22 cellular contexts compared by ENCODE assay signal in the genomic region with DNA sequence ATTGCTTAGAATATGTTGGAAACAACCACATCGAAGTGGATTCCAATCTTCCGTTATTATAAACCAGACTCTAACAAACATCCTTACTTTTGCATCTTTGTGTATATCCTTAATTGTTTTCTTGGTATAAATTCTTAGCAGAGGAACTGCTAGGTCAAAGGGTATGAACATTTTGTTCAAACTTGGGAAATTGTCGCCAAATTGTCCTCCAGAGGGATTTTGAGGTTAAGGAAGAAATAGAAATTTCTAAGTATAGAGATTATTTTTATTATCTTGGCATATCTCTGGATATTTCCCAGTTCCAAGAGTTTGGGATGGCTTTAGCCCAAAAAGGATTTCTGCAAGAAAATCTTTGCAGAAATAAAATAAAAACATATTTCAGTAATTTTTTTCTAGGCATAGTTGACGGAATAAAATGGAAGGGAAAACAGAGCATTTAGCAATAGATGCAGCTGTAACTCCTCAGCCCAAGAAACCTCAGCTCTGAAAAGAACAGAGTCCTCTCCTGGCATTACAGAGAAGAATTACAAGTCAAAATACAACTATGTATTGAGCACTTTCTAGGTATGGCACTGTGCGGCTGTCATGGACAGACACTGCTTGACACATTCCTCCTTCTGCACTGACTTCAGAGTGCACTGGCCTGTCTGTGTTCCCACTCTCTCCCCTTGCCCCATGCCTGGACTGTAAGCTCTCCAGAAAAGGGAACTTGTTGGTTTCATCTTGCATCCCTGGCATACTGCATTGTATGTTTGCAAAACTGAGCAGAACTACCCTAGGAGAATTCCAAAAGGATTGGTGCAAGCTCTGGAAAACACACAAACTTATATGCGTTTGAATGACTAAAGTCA. TPM values are rescaled to one million over a fixed set of nuclear protein-coding genes. Genes with fewer than 3 reads are reported as not detected.
DNase-seq lines count a peak whose midpoint lies in the region; ATAC-seq and TF ChIP-seq lines count a peak whose summit lies in the region.
"Had no signal": no experiment of that assay in that cellular context is flagged by ENCODE, and none has a peak within 500 bp of the region (broad histone marks: within the 10 kb centered on the region; RNA-seq: fewer than 3 reads in every experiment).

No MANE protein-coding gene starts in this region.

- TF ChIP-seq CTCF in liver (IDR thresholded peaks at IDR 0.05; ENCODE audit: low read depth, low read length, missing input control): no peak

- peak in 1 of 2 donors; percentile 7 for TF ChIP-seq RAD21 in liver (IDR thresholded peaks at IDR 0.05)

- DNase-seq in NOMO-1 treated with DMSO at 0.1 percent for 48 hours (lab: John Stamatoyannopoulos, UW; ENCODE audit: unreplicated experiment): peak; percentile 45
- DNase-seq in NOMO-1 treated with dmso at 0.1 percent for 144 hours (lab: John Stamatoyannopoulos, UW; ENCODE audit: unreplicated experiment): no peak
- peak in 4 of 61 donors; percentile 6 to 25 (median 10) for DNase-seq in caudate nucleus (lab: John Stamatoyannopoulos, UW)
- DNase-seq in superior temporal gyrus (ENCODE audit: extremely low spot score): peak; percentile 36
- no peak for DNase-seq in inferior parietal cortex (ENCODE audit: extremely low spot score)
- DNase-seq in NCI-H1092 (lab: John Stamatoyannopoulos, UW): no peak
- DNase-seq: activated CD8-positive, alpha-beta memory T cell treated with anti-CD3 and anti-CD28 coated beads for 24 hours; CD4-positive, CD25-positive, alpha-beta regulatory T cell; DMS79 treated with DMSO at 0.1 percent for 48 hours; erythroblast; GOT3; left colon; NCI-H1930; NCI-H524 treated with DMSO at 0.1 percent for 48 hours; PC-3; stimulated activated CD4-positive, alpha-beta T cell treated with anti-CD3 and anti-CD28 coated beads, Interleukin-2, amount 100 ng/mL, for 24 hours; WERI-Rb-1 had no signal

- no peaks in the 10 kb centered on the region for H3K9me3 ChIP-seq in liver (ENCODE audit: control insufficient read depth in 4 of 4, low read length in 3 of 4)
- H3K9me3 ChIP-seq: thoracic aorta had no signal

- ATAC-seq in HG02884 (IDR thresholded peaks at IDR 0.05; ENCODE audit: unreplicated experiment): no peak
- ATAC-seq: left colon; natural killer cell treated with Interleukin-12 subunit alpha and Interleukin-12 subunit beta and Interleukin-15 and Interleukin-18, amount 100 ng/mL, for 72 hours; PC-3 had no signal

- H3K4me1 ChIP-seq in liver (ENCODE audit: control insufficient read depth in 4 of 4, insufficient read depth in 4 of 4, low read length in 3 of 4): peaks cover 19 to 43% (median 39%) of the 10 kb centered on the region in 4 donors

- no peaks in the 10 kb centered on the region for H3K27me3 ChIP-seq in liver (ENCODE audit: control insufficient read depth in 4 of 4, insufficient read depth in 4 of 4, low read length in 3 of 4)

- no peaks in the 10 kb centered on the region for H3K36me3 ChIP-seq in liver (ENCODE audit: control insufficient read depth in 4 of 4, insufficient read depth in 3 of 4, low read depth in 1 of 4, low read length in 3 of 4)
- H3K36me3 ChIP-seq: thoracic aorta, WERI-Rb-1 had no signal

- H3K27ac ChIP-seq in caudate nucleus (ENCODE audit: low read depth, low read length): peak overlapping the region; percentile 26
- peak overlapping the region; percentile 87 to 95 for H3K27ac ChIP-seq in liver (ENCODE audit: low read depth in 1 of 2, low read length in 2 of 2)
- H3K27ac ChIP-seq: 22Rv1, thoracic aorta, WERI-Rb-1 had no signal

- 71% methylated on average over 6 of the region's 6 CpGs for WGBS in liver

- no peak overlapping the region for H3K4me3 ChIP-seq in liver (ENCODE audit: low read depth in 1 of 3, low read length in 3 of 3)
- H3K4me3 ChIP-seq: thoracic aorta had no signal

- H3K9ac ChIP-seq in liver (ENCODE audit: low read depth in 1 of 2, low read length in 2 of 2): no peak overlapping the region

TF ChIP-seq in liver, 16 proteins besides CTCF, POLR2A, EP300 and RAD21:
- TF ChIP-seq RXRA (IDR thresholded peaks at IDR 0.05) (peak in 1 of 2 donors; percentile 18), YY1 (IDR thresholded peaks at IDR 0.05) (no peak), JUND (IDR thresholded peaks at IDR 0.05) (no peak), NR2F2 (IDR thresholded peaks at IDR 0.05) (peak; percentile 97)

RNA-seq across cellular contexts. Expression of gene PPP1R21, which starts 27.9 kb away (rescaled TPM):
- total RNA-seq in liver: 10 to 100 TPM; 17.2 to 26.1 TPM
- 10 to 100 TPM in 1 of 2 donors, 1 to 10 TPM in 1; 5.0 to 13.5 TPM for polyA plus RNA-seq in liver

Comparison
In these comparisons a context has a peak if more than half of its experiments do, and no peak if none do; other contexts are left out.
1. DNase-seq: peak in NOMO-1 treated with DMSO at 0.1 percent for 48 hours (single experiment) and superior temporal gyrus (single experiment); none in NOMO-1 treated with dmso at 0.1 percent for 144 hours (single experiment), inferior parietal cortex (single experiment) and NCI-H1092 (single experiment).